In genomic region chr2:239318790-239319189, GRCh38 we compare ENCODE assay signal across 9 cellular contexts.
DNase-seq lines count a peak whose midpoint lies in the region; ATAC-seq and TF ChIP-seq lines count a peak whose summit lies in the region.
"Had no signal": no experiment of that assay in that cellular context is flagged by ENCODE, and none has a peak within 500 bp of the region (broad histone marks: within the 10 kb centered on the region; RNA-seq: fewer than 3 reads in every experiment).

No MANE protein-coding gene starts in this region.

- WGBS in heart right ventricle, 2 donors: 15 to 43% methylated on average over 5 of the region's 5 CpGs

- peaks cover 35% of the 10 kb centered on the region for H3K36me3 Mint-ChIP-seq in activated CD4-positive, alpha-beta memory T cell treated with anti-CD3 and anti-CD28 coated beads, Interleukin-2, amount 10 ng/mL, durations not matched to agents 7 days and 5 days (ENCODE audit: low read depth)

- peak overlapping the region; percentile 82 for H3K27ac Mint-ChIP-seq in activated CD4-positive, alpha-beta memory T cell treated with anti-CD3 and anti-CD28 coated beads, Interleukin-2, amount 10 ng/mL, durations not matched to agents 7 days and 5 days

- no peaks in the 10 kb centered on the region for H3K27me3 ChIP-seq in heart right ventricle
- no peaks in the 10 kb centered on the region for H3K27me3 ChIP-seq in skeletal muscle satellite cell (ENCODE audit: control insufficient read depth, insufficient read depth, low read length)

- H3K4me3 ChIP-seq in heart right ventricle: peak overlapping the region in 9 of 10 donors; percentile 4 to 46 (median 43)
- H3K4me3 ChIP-seq in skeletal muscle satellite cell (ENCODE audit: low read length): peak overlapping the region; percentile 63

- CTCF ChIA-PET in activated CD4-positive, alpha-beta memory T cell treated with anti-CD3 and anti-CD28 coated beads, Interleukin-2, amount 10 ng/mL, durations not matched to agents 7 days and 5 days (lab: Charles Lee): no interaction called here

- H3K27ac ChIP-seq in heart right ventricle: peak overlapping the region; percentile 16 to 88 (median 80)

- POLR2A ChIA-PET in activated CD4-positive, alpha-beta memory T cell treated with anti-CD3 and anti-CD28 coated beads, Interleukin-2, amount 10 ng/mL, durations not matched to agents 7 days and 5 days (lab: Charles Lee): interaction anchor here (0.9 to 1.7 kb wide), 4 partner anchors 14 to 102 kb away, joined by 3 to 4 read pairs (median 3); no protein-coding TSS in a partner anchor

- peak overlapping the region; percentile 63 for H3K9ac ChIP-seq in skeletal muscle satellite cell (ENCODE audit: low read depth, low read length)

- H3K4me2 ChIP-seq in skeletal muscle satellite cell (ENCODE audit: low read length): peak overlapping the region; percentile 81

- H3K9me3 Mint-ChIP-seq in activated CD4-positive, alpha-beta memory T cell treated with anti-CD3 and anti-CD28 coated beads, Interleukin-2, amount 10 ng/mL, durations not matched to agents 7 days and 5 days: peaks cover 4% of the 10 kb centered on the region

- no peaks in the 10 kb centered on the region for H3K27me3 Mint-ChIP-seq in activated CD4-positive, alpha-beta memory T cell treated with anti-CD3 and anti-CD28 coated beads, Interleukin-2, amount 10 ng/mL, durations not matched to agents 7 days and 5 days

- TF ChIP-seq CTCF in heart right ventricle (IDR thresholded peaks at IDR 0.05): no peak

- H3K36me3 ChIP-seq in heart right ventricle (no peaks in the 10 kb centered on the region), skeletal muscle satellite cell (ENCODE audit: insufficient read depth, low read length) (peaks cover 4% of the 10 kb centered on the region)

- peaks cover 0 to 10% (median 0%) of the 10 kb centered on the region in 11 donors for H3K9me3 ChIP-seq in heart right ventricle
- no peaks in the 10 kb centered on the region for H3K9me3 ChIP-seq in skeletal muscle satellite cell (replicated peaks; ENCODE audit: low read length)

- peak; percentile 47 for DNase-seq in EL
- no peak for DNase-seq in activated CD4-positive, alpha-beta memory T cell treated with anti-CD3 and anti-CD28 coated beads, Interleukin-2, amount 10 ng/mL, durations not matched to agents 7 days and 5 days
- DNase-seq in heart right ventricle: peak in 1 of 2 donors; percentile 13
- DNase-seq in NCI-H1694 treated with DMSO at 0.1 percent for 48 hours (lab: John Stamatoyannopoulos, UW): no peak
- DNase-seq: NCI-H2171 had no signal

- peak overlapping the region; percentile 63 for H3K4me3 Mint-ChIP-seq in activated CD4-positive, alpha-beta memory T cell treated with anti-CD3 and anti-CD28 coated beads, Interleukin-2, amount 10 ng/mL, durations not matched to agents 7 days and 5 days

- peaks cover 75% of the 10 kb centered on the region for H3K4me1 Mint-ChIP-seq in activated CD4-positive, alpha-beta memory T cell treated with anti-CD3 and anti-CD28 coated beads, Interleukin-2, amount 10 ng/mL, durations not matched to agents 7 days and 5 days

- intact Hi-C loops in heart right ventricle (cut with DNase I): loop anchor here in 6 of 10 donors (5.0 kb wide), 2 partner anchors 79 to 84 kb away; partner anchors contain the start of gene HDAC4 (in 3 of the 6)

- H3K4me1 ChIP-seq in heart right ventricle (peaks cover 11 to 61% (median 47%) of the 10 kb centered on the region in 9 donors), skeletal muscle satellite cell (ENCODE audit: control insufficient read depth, insufficient read depth, low read length) (peaks cover 41% of the 10 kb centered on the region)

- ATAC-seq in heart right ventricle (peak in 3 of 8 donors; percentile 57 to 64 (median 57)), HG03432 (IDR thresholded peaks at IDR 0.05; ENCODE audit: unreplicated experiment) (no peak), HG03196 (IDR thresholded peaks at IDR 0.05; ENCODE audit: unreplicated experiment) (no peak), GM18909 (IDR thresholded peaks at IDR 0.05; ENCODE audit: poor library complexity, unreplicated experiment) (no peak)
